ENCODE assay signal across 1 cellular context in the genomic region with DNA sequence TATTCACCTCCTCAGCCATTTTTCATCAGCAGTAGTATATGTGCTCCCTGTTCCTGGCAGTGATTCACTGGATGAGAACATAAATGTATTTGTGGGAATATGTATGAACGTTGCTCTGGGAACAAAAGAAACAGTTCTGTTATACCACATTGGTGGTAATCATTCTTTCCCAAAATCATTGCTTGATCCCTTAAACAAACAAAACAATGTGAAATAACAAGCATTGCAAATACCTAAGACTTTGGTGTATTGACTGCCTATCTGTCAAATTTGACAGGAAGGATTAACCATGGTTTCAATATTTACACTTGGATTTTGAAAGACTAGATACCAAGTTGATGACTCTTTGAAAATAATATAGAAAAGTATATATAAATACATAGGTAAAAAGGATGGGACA.
TF ChIP-seq lines count a peak whose summit lies in the region.

No MANE protein-coding gene starts in this region.

TF ChIP-seq in HepG2, 621 proteins besides CTCF, POLR2A, EP300 and RAD21 (continued from another document and continues in another):
- TF ChIP-seq, protein P1, sequence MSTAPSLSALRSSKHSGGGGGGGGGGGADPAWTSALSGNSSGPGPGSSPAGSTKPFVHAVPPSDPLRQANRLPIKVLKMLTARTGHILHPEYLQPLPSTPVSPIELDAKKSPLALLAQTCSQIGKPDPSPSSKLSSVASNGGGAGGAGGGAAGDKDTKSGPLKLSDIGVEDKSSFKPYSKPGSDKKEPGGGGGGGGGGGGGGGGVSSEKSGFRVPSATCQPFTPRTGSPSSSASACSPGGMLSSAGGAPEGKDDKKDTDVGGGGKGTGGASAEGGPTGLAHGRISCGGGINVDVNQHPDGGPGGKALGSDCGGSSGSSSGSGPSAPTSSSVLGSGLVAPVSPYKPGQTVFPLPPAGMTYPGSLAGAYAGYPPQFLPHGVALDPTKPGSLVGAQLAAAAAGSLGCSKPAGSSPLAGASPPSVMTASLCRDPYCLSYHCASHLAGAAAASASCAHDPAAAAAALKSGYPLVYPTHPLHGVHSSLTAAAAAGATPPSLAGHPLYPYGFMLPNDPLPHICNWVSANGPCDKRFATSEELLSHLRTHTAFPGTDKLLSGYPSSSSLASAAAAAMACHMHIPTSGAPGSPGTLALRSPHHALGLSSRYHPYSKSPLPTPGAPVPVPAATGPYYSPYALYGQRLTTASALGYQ (CRISPR knock-in tag; IDR thresholded peaks at IDR 0.05): peak; percentile 97
- no peak for TF ChIP-seq ZNF776 (CRISPR knock-in tag; IDR thresholded peaks at IDR 0.05)
- no peak for TF ChIP-seq KMT2B (CRISPR knock-in tag; IDR thresholded peaks at IDR 0.05)
- peak; percentile 23; the same call in 1 of the 2 replicates for TF ChIP-seq SIX4 (CRISPR knock-in tag; IDR thresholded peaks at IDR 0.05)
- TF ChIP-seq HHEX (CRISPR knock-in tag; IDR thresholded peaks at IDR 0.05): peak; percentile 93
- TF ChIP-seq ZKSCAN5 (CRISPR knock-in tag; IDR thresholded peaks at IDR 0.05): no peak
- TF ChIP-seq, protein P2, sequence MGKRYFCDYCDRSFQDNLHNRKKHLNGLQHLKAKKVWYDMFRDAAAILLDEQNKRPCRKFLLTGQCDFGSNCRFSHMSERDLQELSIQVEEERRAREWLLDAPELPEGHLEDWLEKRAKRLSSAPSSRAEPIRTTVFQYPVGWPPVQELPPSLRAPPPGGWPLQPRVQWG (CRISPR knock-in tag; IDR thresholded peaks at IDR 0.05; ENCODE audit: borderline replicate concordance, low read depth): no peak
- TF ChIP-seq, protein P3, sequence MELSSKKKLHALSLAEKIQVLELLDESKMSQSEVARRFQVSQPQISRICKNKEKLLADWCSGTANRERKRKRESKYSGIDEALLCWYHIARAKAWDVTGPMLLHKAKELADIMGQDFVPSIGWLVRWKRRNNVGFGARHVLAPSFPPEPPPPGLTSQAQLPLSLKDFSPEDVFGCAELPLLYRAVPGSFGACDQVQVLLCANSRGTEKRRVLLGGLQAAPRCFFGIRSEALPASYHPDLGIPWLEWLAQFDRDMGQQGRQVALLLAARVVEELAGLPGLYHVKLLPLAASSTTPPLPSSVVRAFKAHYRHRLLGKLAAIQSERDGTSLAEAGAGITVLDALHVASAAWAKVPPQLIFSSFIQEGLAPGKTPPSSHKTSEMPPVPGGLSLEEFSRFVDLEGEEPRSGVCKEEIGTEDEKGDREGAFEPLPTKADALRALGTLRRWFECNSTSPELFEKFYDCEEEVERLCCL (CRISPR knock-in tag; IDR thresholded peaks at IDR 0.05; ENCODE audit: borderline replicate concordance): no peak
- TF ChIP-seq, protein P4, sequence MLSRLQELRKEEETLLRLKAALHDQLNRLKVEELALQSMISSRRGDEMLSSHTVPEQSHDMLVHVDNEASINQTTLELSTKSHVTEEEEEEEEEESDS (CRISPR knock-in tag; IDR thresholded peaks at IDR 0.05; ENCODE audit: borderline replicate concordance): no peak
- TF ChIP-seq, protein P5, sequence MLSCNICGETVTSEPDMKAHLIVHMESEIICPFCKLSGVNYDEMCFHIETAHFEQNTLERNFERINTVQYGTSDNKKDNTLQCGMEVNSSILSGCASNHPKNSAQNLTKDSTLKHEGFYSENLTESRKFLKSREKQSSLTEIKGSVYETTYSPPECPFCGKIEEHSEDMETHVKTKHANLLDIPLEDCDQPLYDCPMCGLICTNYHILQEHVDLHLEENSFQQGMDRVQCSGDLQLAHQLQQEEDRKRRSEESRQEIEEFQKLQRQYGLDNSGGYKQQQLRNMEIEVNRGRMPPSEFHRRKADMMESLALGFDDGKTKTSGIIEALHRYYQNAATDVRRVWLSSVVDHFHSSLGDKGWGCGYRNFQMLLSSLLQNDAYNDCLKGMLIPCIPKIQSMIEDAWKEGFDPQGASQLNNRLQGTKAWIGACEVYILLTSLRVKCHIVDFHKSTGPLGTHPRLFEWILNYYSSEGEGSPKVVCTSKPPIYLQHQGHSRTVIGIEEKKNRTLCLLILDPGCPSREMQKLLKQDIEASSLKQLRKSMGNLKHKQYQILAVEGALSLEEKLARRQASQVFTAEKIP (CRISPR knock-in tag; IDR thresholded peaks at IDR 0.05; ENCODE audit: borderline replicate concordance): no peak
- TF ChIP-seq ZNF160 (CRISPR knock-in tag; IDR thresholded peaks at IDR 0.05): no peak
- TF ChIP-seq, protein P6, sequence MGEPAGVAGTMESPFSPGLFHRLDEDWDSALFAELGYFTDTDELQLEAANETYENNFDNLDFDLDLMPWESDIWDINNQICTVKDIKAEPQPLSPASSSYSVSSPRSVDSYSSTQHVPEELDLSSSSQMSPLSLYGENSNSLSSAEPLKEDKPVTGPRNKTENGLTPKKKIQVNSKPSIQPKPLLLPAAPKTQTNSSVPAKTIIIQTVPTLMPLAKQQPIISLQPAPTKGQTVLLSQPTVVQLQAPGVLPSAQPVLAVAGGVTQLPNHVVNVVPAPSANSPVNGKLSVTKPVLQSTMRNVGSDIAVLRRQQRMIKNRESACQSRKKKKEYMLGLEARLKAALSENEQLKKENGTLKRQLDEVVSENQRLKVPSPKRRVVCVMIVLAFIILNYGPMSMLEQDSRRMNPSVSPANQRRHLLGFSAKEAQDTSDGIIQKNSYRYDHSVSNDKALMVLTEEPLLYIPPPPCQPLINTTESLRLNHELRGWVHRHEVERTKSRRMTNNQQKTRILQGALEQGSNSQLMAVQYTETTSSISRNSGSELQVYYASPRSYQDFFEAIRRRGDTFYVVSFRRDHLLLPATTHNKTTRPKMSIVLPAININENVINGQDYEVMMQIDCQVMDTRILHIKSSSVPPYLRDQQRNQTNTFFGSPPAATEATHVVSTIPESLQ (CRISPR knock-in tag; conservative IDR thresholded peaks at IDR 0.05): no peak
- no peak for TF ChIP-seq MAZ (IDR thresholded peaks at IDR 0.05; ENCODE audit: borderline replicate concordance, low read depth, low read length)
- TF ChIP-seq MAZ (CRISPR knock-in tag; IDR thresholded peaks at IDR 0.05; ENCODE audit: low read depth): no peak
- TF ChIP-seq ISL2 (CRISPR knock-in tag; IDR thresholded peaks at IDR 0.05): peak; percentile 91
- TF ChIP-seq, protein P7, sequence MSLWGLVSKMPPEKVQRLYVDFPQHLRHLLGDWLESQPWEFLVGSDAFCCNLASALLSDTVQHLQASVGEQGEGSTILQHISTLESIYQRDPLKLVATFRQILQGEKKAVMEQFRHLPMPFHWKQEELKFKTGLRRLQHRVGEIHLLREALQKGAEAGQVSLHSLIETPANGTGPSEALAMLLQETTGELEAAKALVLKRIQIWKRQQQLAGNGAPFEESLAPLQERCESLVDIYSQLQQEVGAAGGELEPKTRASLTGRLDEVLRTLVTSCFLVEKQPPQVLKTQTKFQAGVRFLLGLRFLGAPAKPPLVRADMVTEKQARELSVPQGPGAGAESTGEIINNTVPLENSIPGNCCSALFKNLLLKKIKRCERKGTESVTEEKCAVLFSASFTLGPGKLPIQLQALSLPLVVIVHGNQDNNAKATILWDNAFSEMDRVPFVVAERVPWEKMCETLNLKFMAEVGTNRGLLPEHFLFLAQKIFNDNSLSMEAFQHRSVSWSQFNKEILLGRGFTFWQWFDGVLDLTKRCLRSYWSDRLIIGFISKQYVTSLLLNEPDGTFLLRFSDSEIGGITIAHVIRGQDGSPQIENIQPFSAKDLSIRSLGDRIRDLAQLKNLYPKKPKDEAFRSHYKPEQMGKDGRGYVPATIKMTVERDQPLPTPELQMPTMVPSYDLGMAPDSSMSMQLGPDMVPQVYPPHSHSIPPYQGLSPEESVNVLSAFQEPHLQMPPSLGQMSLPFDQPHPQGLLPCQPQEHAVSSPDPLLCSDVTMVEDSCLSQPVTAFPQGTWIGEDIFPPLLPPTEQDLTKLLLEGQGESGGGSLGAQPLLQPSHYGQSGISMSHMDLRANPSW (CRISPR knock-in tag; IDR thresholded peaks at IDR 0.05; ENCODE audit: borderline replicate concordance): no peak
- TF ChIP-seq NR1H2 (CRISPR knock-in tag; IDR thresholded peaks at IDR 0.05; ENCODE audit: borderline replicate concordance, low read depth): no peak
- no peak for TF ChIP-seq GTF2F1 (IDR thresholded peaks at IDR 0.05; ENCODE audit: low read length)
- TF ChIP-seq, protein P8, sequence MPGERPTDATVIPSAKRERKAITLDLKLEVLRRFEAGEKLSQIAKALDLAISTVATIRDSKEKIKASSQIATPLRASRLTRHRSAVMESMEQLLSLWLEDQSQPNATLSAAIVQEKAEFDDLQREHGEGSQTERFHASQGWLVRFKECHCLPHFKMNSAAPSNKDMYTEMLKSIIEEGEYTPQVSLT (CRISPR knock-in tag; IDR thresholded peaks at IDR 0.05; ENCODE audit: borderline replicate concordance, low read depth): no peak
- TF ChIP-seq HNF4A (CRISPR knock-in tag; IDR thresholded peaks at IDR 0.05): peak; percentile 74
- TF ChIP-seq CREB1 (IDR thresholded peaks at IDR 0.05): no peak
- TF ChIP-seq CREB1 (CRISPR knock-in tag; IDR thresholded peaks at IDR 0.05): peak; percentile 48
- no peak for TF ChIP-seq ZNF468 (CRISPR knock-in tag; IDR thresholded peaks at IDR 0.05)
- TF ChIP-seq KDM2A (CRISPR knock-in tag; IDR thresholded peaks at IDR 0.05; ENCODE audit: borderline replicate concordance, low read depth): no peak
- no peak for TF ChIP-seq ZNF746 (CRISPR knock-in tag; IDR thresholded peaks at IDR 0.05)
- TF ChIP-seq SMARCE1 (IDR thresholded peaks at IDR 0.05; ENCODE audit: borderline replicate concordance): no peak
- TF ChIP-seq REL (CRISPR knock-in tag; conservative IDR thresholded peaks at IDR 0.05): no peak
- no peak for TF ChIP-seq ZNF891 (CRISPR knock-in tag; IDR thresholded peaks at IDR 0.05)
- TF ChIP-seq ZMAT3 (CRISPR knock-in tag; conservative IDR thresholded peaks at IDR 0.05): no peak
- TF ChIP-seq ZFP36 (IDR thresholded peaks at IDR 0.05; ENCODE audit: borderline replicate concordance, low read depth, low read length, partially characterized antibody): no peak
- TF ChIP-seq HNF4G (IDR thresholded peaks at IDR 0.05; ENCODE audit: borderline replicate concordance, low read depth, low read length): no peak
- no peak for TF ChIP-seq HNF4G (CRISPR knock-in tag; IDR thresholded peaks at IDR 0.05; ENCODE audit: borderline replicate concordance, low read depth)
- TF ChIP-seq, protein P9, sequence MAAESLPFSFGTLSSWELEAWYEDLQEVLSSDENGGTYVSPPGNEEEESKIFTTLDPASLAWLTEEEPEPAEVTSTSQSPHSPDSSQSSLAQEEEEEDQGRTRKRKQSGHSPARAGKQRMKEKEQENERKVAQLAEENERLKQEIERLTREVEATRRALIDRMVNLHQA (CRISPR knock-in tag; IDR thresholded peaks at IDR 0.05): no peak
- TF ChIP-seq RFXANK (CRISPR knock-in tag; IDR thresholded peaks at IDR 0.05): no peak
- no peak for TF ChIP-seq KDM6A (CRISPR knock-in tag; IDR thresholded peaks at IDR 0.05; ENCODE audit: low read depth)
- TF ChIP-seq, protein P10, sequence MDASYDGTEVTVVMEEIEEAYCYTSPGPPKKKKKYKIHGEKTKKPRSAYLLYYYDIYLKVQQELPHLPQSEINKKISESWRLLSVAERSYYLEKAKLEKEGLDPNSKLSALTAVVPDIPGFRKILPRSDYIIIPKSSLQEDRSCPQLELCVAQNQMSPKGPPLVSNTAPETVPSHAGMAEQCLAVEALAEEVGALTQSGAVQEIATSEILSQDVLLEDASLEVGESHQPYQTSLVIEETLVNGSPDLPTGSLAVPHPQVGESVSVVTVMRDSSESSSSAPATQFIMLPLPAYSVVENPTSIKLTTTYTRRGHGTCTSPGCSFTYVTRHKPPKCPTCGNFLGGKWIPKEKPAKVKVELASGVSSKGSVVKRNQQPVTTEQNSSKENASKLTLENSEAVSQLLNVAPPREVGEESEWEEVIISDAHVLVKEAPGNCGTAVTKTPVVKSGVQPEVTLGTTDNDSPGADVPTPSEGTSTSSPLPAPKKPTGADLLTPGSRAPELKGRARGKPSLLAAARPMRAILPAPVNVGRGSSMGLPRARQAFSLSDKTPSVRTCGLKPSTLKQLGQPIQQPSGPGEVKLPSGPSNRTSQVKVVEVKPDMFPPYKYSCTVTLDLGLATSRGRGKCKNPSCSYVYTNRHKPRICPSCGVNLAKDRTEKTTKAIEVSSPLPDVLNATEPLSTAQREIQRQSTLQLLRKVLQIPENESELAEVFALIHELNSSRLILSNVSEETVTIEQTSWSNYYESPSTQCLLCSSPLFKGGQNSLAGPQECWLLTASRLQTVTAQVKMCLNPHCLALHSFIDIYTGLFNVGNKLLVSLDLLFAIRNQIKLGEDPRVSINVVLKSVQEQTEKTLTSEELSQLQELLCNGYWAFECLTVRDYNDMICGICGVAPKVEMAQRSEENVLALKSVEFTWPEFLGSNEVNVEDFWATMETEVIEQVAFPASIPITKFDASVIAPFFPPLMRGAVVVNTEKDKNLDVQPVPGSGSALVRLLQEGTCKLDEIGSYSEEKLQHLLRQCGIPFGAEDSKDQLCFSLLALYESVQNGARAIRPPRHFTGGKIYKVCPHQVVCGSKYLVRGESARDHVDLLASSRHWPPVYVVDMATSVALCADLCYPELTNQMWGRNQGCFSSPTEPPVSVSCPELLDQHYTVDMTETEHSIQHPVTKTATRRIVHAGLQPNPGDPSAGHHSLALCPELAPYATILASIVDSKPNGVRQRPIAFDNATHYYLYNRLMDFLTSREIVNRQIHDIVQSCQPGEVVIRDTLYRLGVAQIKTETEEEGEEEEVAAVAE (CRISPR knock-in tag; IDR thresholded peaks at IDR 0.05; ENCODE audit: borderline replicate concordance): no peak
- no peak for TF ChIP-seq ZBTB3 (CRISPR knock-in tag; IDR thresholded peaks at IDR 0.05; ENCODE audit: borderline replicate concordance, low read depth)
- no peak for TF ChIP-seq ISX (CRISPR knock-in tag; conservative IDR thresholded peaks at IDR 0.05)
- TF ChIP-seq ATRX (CRISPR knock-in tag; IDR thresholded peaks at IDR 0.05; ENCODE audit: borderline replicate concordance): no peak
- no peak for TF ChIP-seq RORA (CRISPR knock-in tag; IDR thresholded peaks at IDR 0.05)
- TF ChIP-seq IRF2 (CRISPR knock-in tag; IDR thresholded peaks at IDR 0.05): no peak
- TF ChIP-seq, protein P11, sequence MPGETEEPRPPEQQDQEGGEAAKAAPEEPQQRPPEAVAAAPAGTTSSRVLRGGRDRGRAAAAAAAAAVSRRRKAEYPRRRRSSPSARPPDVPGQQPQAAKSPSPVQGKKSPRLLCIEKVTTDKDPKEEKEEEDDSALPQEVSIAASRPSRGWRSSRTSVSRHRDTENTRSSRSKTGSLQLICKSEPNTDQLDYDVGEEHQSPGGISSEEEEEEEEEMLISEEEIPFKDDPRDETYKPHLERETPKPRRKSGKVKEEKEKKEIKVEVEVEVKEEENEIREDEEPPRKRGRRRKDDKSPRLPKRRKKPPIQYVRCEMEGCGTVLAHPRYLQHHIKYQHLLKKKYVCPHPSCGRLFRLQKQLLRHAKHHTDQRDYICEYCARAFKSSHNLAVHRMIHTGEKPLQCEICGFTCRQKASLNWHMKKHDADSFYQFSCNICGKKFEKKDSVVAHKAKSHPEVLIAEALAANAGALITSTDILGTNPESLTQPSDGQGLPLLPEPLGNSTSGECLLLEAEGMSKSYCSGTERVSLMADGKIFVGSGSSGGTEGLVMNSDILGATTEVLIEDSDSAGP (CRISPR knock-in tag; IDR thresholded peaks at IDR 0.05; ENCODE audit: borderline replicate concordance): no peak
- peak; percentile 93 for TF ChIP-seq HOXA5 (CRISPR knock-in tag; IDR thresholded peaks at IDR 0.05)
- TF ChIP-seq GPN1 (CRISPR knock-in tag; IDR thresholded peaks at IDR 0.05; ENCODE audit: borderline replicate concordance): no peak
- TF ChIP-seq, protein P12, sequence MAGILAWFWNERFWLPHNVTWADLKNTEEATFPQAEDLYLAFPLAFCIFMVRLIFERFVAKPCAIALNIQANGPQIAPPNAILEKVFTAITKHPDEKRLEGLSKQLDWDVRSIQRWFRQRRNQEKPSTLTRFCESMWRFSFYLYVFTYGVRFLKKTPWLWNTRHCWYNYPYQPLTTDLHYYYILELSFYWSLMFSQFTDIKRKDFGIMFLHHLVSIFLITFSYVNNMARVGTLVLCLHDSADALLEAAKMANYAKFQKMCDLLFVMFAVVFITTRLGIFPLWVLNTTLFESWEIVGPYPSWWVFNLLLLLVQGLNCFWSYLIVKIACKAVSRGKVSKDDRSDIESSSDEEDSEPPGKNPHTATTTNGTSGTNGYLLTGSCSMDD (CRISPR knock-in tag; IDR thresholded peaks at IDR 0.05): no peak
- TF ChIP-seq PAF1 (CRISPR knock-in tag; IDR thresholded peaks at IDR 0.05): no peak
- no peak for TF ChIP-seq ZNF781 (CRISPR knock-in tag; IDR thresholded peaks at IDR 0.05; ENCODE audit: borderline replicate concordance, not compliant biosample characterization)
